In the genomic region with DNA sequence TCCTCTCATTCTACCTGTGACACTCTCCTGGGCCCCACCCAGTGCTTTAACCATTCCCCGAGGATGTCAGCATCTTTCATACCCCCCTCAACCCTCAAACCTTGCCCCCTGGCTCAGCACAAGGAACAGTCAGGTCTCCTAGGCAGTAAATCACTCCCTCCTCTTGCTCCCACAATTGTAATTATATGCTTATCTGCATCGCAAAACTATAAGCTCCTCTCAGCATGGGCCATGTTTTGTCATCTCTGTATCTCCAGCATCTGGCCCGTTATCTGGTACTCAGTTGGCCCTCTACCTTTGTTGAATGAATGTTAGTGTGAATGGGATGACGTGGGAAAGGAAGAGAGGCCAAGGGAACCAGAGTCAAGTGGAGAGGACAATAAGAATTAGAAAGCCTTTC, we compare ENCODE assay signal across 33 cellular contexts. TPM values are rescaled to one million over a fixed set of nuclear protein-coding genes. Genes with fewer than 3 reads are reported as not detected.
DNase-seq lines count a peak whose midpoint lies in the region; ATAC-seq, FAIRE-seq and TF ChIP-seq lines count a peak whose summit lies in the region.
"Had no signal": no experiment of that assay in that cellular context is flagged by ENCODE, and none has a peak within 500 bp of the region (broad histone marks: within the 10 kb centered on the region; RNA-seq: fewer than 3 reads in every experiment).

No MANE protein-coding gene starts in this region.

- no peak for ATAC-seq in K562
- ATAC-seq: activated naive CD8-positive, alpha-beta T cell treated with anti-CD3 and anti-CD28 coated beads, Interleukin-2, amount 50 U/mL, for 24 hours; activated T-cell treated with anti-CD3 and anti-CD28 coated beads, Interleukin-2, amount 50 U/mL, for 4 hours; Right ventricle myocardium inferior had no signal

- in situ Hi-C loops in K562 (cut with MboI): no loop called here

- no peaks in the 10 kb centered on the region for H3K27me3 ChIP-seq in K562 (ENCODE audit: control insufficient read depth in 2 of 2, insufficient read depth in 2 of 2, low read length in 2 of 2)
- H3K27me3 ChIP-seq: sigmoid colon, transverse colon had no signal

- intact Hi-C loops in K562 (cut with micrococcal nuclease): no loop called here

- no peak for TF ChIP-seq EP300 in K562 (IDR thresholded peaks at IDR 0.05; ENCODE audit: low read length)

- H3K27ac ChIP-seq in K562 (ENCODE audit: extremely low read depth, low read depth, low read length): no peak overlapping the region
- H3K27ac ChIP-seq: KMS-11, parathyroid adenoma, sigmoid colon, transverse colon, WERI-Rb-1 had no signal

- no peak for TF ChIP-seq POLR2A in K562 (conservative IDR thresholded peaks at IDR 0.05)

- TF ChIP-seq CTCF in HFFc6 (IDR thresholded peaks at IDR 0.05) (no peak), K562 (IDR thresholded peaks at IDR 0.05 in 2 of 3, conservative IDR thresholded peaks at IDR 0.05 in 1 of 3; ENCODE audit: insufficient read depth in 2 of 3, low read depth in 1 of 3, low read length in 3 of 3) (no peak), progenitor cell of endocrine pancreas (IDR thresholded peaks at IDR 0.05; ENCODE audit: unreplicated experiment) (no peak)

- no peaks in the 10 kb centered on the region for H3K9me3 ChIP-seq in K562 (replicated peaks; ENCODE audit: control insufficient read depth, insufficient read depth, low read depth, low read length)
- H3K9me3 ChIP-seq: HAP-1, sigmoid colon, transverse colon had no signal

- TF ChIP-seq RAD21 in K562 (CRISPR knock-in tag; conservative IDR thresholded peaks at IDR 0.05 in 1 of 2, IDR thresholded peaks at IDR 0.05 in 1 of 2): no peak

- no peak for FAIRE-seq in K562 (lab: Jason Lieb, UNC)
- FAIRE-seq: GM12892, keratinocyte had no signal

- no peaks in the 10 kb centered on the region for H3K27me3 Mint-ChIP-seq in T-helper 1 cell treated with Interleukin-12 subunit alpha and Interleukin-12 subunit beta and Interleukin-4 antibody, amounts not matched to agents 30 μg/mL and 1 μg/mL, for 36 hours (ENCODE audit: low read depth)
- H3K27me3 Mint-ChIP-seq in HFFc6 (ENCODE audit: insufficient read depth) (no peaks in the 10 kb centered on the region; the same call in 1 of the 2 replicates), progenitor cell of endocrine pancreas (no peaks in the 10 kb centered on the region)
- H3K27me3 Mint-ChIP-seq: activated CD4-positive, alpha-beta memory T cell treated with anti-CD3 and anti-CD28 coated beads, Interleukin-2, amount 10 ng/mL, durations not matched to agents 7 days and 5 days; activated naive CD8-positive, alpha-beta T cell treated with anti-CD3 and anti-CD28 coated beads, Interleukin-2, amount 50 U/mL, for 24 hours had no signal

- H3K27ac Mint-ChIP-seq in T-helper 1 cell treated with Interleukin-12 subunit alpha and Interleukin-12 subunit beta and Interleukin-4 antibody, amounts not matched to agents 30 μg/mL and 1 μg/mL, for 36 hours: no peak overlapping the region
- peak overlapping the region; percentile 64 for H3K27ac Mint-ChIP-seq in HFFc6
- H3K27ac Mint-ChIP-seq in progenitor cell of endocrine pancreas: peak overlapping the region; percentile 60
- H3K27ac Mint-ChIP-seq: activated CD4-positive, alpha-beta memory T cell treated with anti-CD3 and anti-CD28 coated beads, Interleukin-2, amount 10 ng/mL, durations not matched to agents 7 days and 5 days; activated naive CD8-positive, alpha-beta T cell treated with anti-CD3 and anti-CD28 coated beads, Interleukin-2, amount 50 U/mL, for 24 hours had no signal

- H3K4me1 Mint-ChIP-seq in T-helper 1 cell treated with Interleukin-12 subunit alpha and Interleukin-12 subunit beta and Interleukin-4 antibody, amounts not matched to agents 30 μg/mL and 1 μg/mL, for 36 hours (ENCODE audit: low read depth): peaks cover 24% of the 10 kb centered on the region
- H3K4me1 Mint-ChIP-seq in HFFc6 (ENCODE audit: low read depth): peaks cover 20% of the 10 kb centered on the region
- peaks cover 24% of the 10 kb centered on the region for H3K4me1 Mint-ChIP-seq in progenitor cell of endocrine pancreas (ENCODE audit: low read depth)

- BruUV-seq in K562 (replicated peaks; lab: Mats Ljungman, UMichigan): no TSS peak

- peaks cover 6% of the 10 kb centered on the region for H3K9me1 ChIP-seq in K562 (ENCODE audit: control insufficient read depth, insufficient read depth, low read length)

- DNase-seq in T-helper 1 cell: no peak
- DNase-seq in HFFc6: no peak
- no peak for DNase-seq in K562 (ENCODE audit: extremely low read depth in 1 of 4, low spot score in 3 of 4)
- no peak for DNase-seq in progenitor cell of endocrine pancreas (ENCODE audit: low spot score, unreplicated experiment)
- no peak for DNase-seq in effector CD4-positive, alpha-beta T cell
- no peak for DNase-seq in LoVo (ENCODE audit: low spot score)
- DNase-seq in NCI-H2029 (lab: John Stamatoyannopoulos, UW): no peak
- DNase-seq: 8988T; activated CD4-positive, alpha-beta memory T cell treated with anti-CD3 and anti-CD28 coated beads, Interleukin-2, amount 10 ng/mL, durations not matched to agents 7 days and 5 days; activated naive CD8-positive, alpha-beta T cell treated with anti-CD3 and anti-CD28 coated beads, Interleukin-2, amount 50 U/mL, for 24 hours; activated T-cell treated with anti-CD3 and anti-CD28 coated beads, Interleukin-2, amount 50 U/mL, for 4 hours; cortex of kidney; DMS 273 treated with DMSO at 0.1 percent for 48 hours; foreskin fibroblast; GF-D8; hypothalamus; NCI-H1092; NCI-H2081; NCI-H510A treated with DMSO at 0.1 percent for 48 hours; sigmoid colon; stimulated activated naive CD4-positive, alpha-beta T cell treated with Interleukin-2 at 50 U/mL for 16 hours; SW 1271; transverse colon; WERI-Rb-1 had no signal

- no peak overlapping the region for H3K4me3 ChIP-seq in K562
- H3K4me3 ChIP-seq: HAP-1, lung, sigmoid colon, transverse colon had no signal

- H3K4me3 Mint-ChIP-seq in T-helper 1 cell treated with Interleukin-12 subunit alpha and Interleukin-12 subunit beta and Interleukin-4 antibody, amounts not matched to agents 30 μg/mL and 1 μg/mL, for 36 hours: peak overlapping the region; percentile 1
- H3K4me3 Mint-ChIP-seq in HFFc6 (peak overlapping the region; percentile 14; the same call in 1 of the 2 replicates), progenitor cell of endocrine pancreas (ENCODE audit: low read depth) (peak overlapping the region; percentile 32)
- H3K4me3 Mint-ChIP-seq: activated CD4-positive, alpha-beta memory T cell treated with anti-CD3 and anti-CD28 coated beads, Interleukin-2, amount 10 ng/mL, durations not matched to agents 7 days and 5 days; activated naive CD8-positive, alpha-beta T cell treated with anti-CD3 and anti-CD28 coated beads, Interleukin-2, amount 50 U/mL, for 24 hours; activated T-cell treated with anti-CD3 and anti-CD28 coated beads, Interleukin-2, amount 50 U/mL, for 4 hours had no signal

- 20% methylated on average over 4 of the region's 4 CpGs for WGBS in K562 (ENCODE audit: insufficient coverage, low coverage, missing lambda C conversion rate)

- peaks cover 4% of the 10 kb centered on the region for H3K36me3 ChIP-seq in K562 (ENCODE audit: control insufficient read depth, insufficient read depth, low read length)

- POLR2A ChIA-PET in K562 (lab: Yijun Ruan, JAX): interaction anchor here (0.6 to 3.4 kb wide), 5 partner anchors 8 to 64 kb away, joined by 3 to 20 read pairs (median 3); a partner anchor contains a TSS

- CTCF ChIA-PET in K562 (lab: Yijun Ruan, JAX; ENCODE audit: low intra/inter-chr PET ratio): no interaction called here

- no peak overlapping the region for H3K9ac ChIP-seq in K562 (ENCODE audit: insufficient read depth in 1 of 2, low read depth in 2 of 2, low read length in 2 of 2)
- H3K9ac ChIP-seq: KMS-11, parathyroid adenoma had no signal

- peaks cover 33 to 38% of the 10 kb centered on the region in 2 experiments for H3K4me1 ChIP-seq in K562 (replicated peaks in 1 of 2; ENCODE audit: control insufficient read depth in 2 of 2, insufficient read depth in 2 of 2, low read length in 2 of 2)

- H4K20me1 ChIP-seq in K562 (replicated peaks; ENCODE audit: control insufficient read depth, insufficient read depth, low read length): peaks cover 3% of the 10 kb centered on the region

- H3K36me3 Mint-ChIP-seq in T-helper 1 cell treated with Interleukin-12 subunit alpha and Interleukin-12 subunit beta and Interleukin-4 antibody, amounts not matched to agents 30 μg/mL and 1 μg/mL, for 36 hours (ENCODE audit: low read depth): peaks cover 10% of the 10 kb centered on the region
- H3K36me3 Mint-ChIP-seq in HFFc6 (ENCODE audit: low read depth): peaks cover 26% of the 10 kb centered on the region
- H3K36me3 Mint-ChIP-seq in progenitor cell of endocrine pancreas (ENCODE audit: insufficient read depth): peaks cover 3% of the 10 kb centered on the region

- H2AFZ ChIP-seq in K562 (ENCODE audit: low read depth, low read length): no peak overlapping the region
- H2AFZ ChIP-seq: parathyroid adenoma had no signal

- H3K4me2 ChIP-seq in K562 (ENCODE audit: insufficient read depth, low read length): no peak overlapping the region
- H3K4me2 ChIP-seq: KMS-11 had no signal

- H3K79me2 ChIP-seq in K562 (ENCODE audit: control insufficient read depth, insufficient read depth, low read length): peaks cover 33% of the 10 kb centered on the region
- H3K79me2 ChIP-seq: parathyroid adenoma had no signal

- no peaks in the 10 kb centered on the region for H3K9me3 Mint-ChIP-seq in T-helper 1 cell treated with Interleukin-12 subunit alpha and Interleukin-12 subunit beta and Interleukin-4 antibody, amounts not matched to agents 30 μg/mL and 1 μg/mL, for 36 hours
- H3K9me3 Mint-ChIP-seq in HFFc6 (no peaks in the 10 kb centered on the region), progenitor cell of endocrine pancreas (ENCODE audit: low read depth) (no peaks in the 10 kb centered on the region)
- H3K9me3 Mint-ChIP-seq: activated CD4-positive, alpha-beta memory T cell treated with anti-CD3 and anti-CD28 coated beads, Interleukin-2, amount 10 ng/mL, durations not matched to agents 7 days and 5 days; activated naive CD8-positive, alpha-beta T cell treated with anti-CD3 and anti-CD28 coated beads, Interleukin-2, amount 50 U/mL, for 24 hours; activated T-cell treated with anti-CD3 and anti-CD28 coated beads, Interleukin-2, amount 50 U/mL, for 4 hours had no signal

RNA-seq across cellular contexts. Expression of a gene that starts 2.8 kb away (rescaled TPM):
- 100 to 1,000 TPM; 137 to 185 (median 160) TPM for total RNA-seq in HFFc6 (2021; fragmentation: NEBNext Ultra II Directional; extraction: Animal tissue kit (Norgen Biotek cat#: 25700))
- 99.9 and 173 TPM in 2 replicates for total RNA-seq in K562 (2011; cell fraction: chromatin; rRNA removed; ENCODE audit: low replicate concordance)
- 189 and 197 TPM in 2 replicates for total RNA-seq in K562 (2011; cell fraction: nucleolus; rRNA removed)
- 151 and 160 TPM in 2 replicates for total RNA-seq in K562 (2011; cell fraction: nucleoplasm; rRNA removed)
- 53.4 and 73.1 TPM in 2 replicates for total RNA-seq in K562 (2014; rRNA removed)
- total RNA-seq in K562 (2014; rRNA removed; fragmentation: Illumina TruSeq; extraction: Trizol): 48.1 and 51.0 TPM in 2 replicates
- 65.3 and 66.6 TPM in 2 replicates for total RNA-seq in K562 (2015; rRNA removed; fragmentation: Illumina TruSeq; extraction: Trizol)
- 66.8 and 73.2 TPM in 2 replicates for total RNA-seq in K562 (2021)
- 157 and 159 TPM in 2 replicates for polyA plus RNA-seq in K562 (2011; rRNA removed)
- polyA plus RNA-seq in K562 (2011; cell fraction: cytosol; rRNA removed): 165 and 200 TPM in 2 replicates
- 181 and 189 TPM in 2 replicates for polyA plus RNA-seq in K562 (2011; cell fraction: nucleus; rRNA removed)
- 78.5 and 117 TPM in 2 replicates for polyA plus RNA-seq in K562 (2012)
- polyA plus RNA-seq in K562 (2014; fragmentation: Illumina TruSeq; extraction: Trizol): 108 and 120 TPM in 2 replicates
- polyA plus RNA-seq in K562 (2014; fragmentation: Nextera tagmentation; extraction: Ambion mirVana): 100 to 1,000 TPM in 1 of 2 experiments, 10 to 100 TPM in 1; 70.3 to 147 TPM
- 74.0 and 82.4 TPM in 2 replicates for polyA plus RNA-seq in K562 (2014; rRNA removed)
- 50.4 and 62.9 TPM in 2 replicates for polyA minus RNA-seq in K562 (2011; rRNA and poly(A)+ RNA removed)
- 24.4 and 41.4 TPM in 2 replicates for polyA minus RNA-seq in K562 (2011; cell fraction: cytosol; rRNA and poly(A)+ RNA removed)
- 19.5 and 32.4 TPM in 2 replicates for polyA minus RNA-seq in K562 (2011; cell fraction: nucleus; rRNA and poly(A)+ RNA removed)
- 46.0 and 50.8 TPM in 2 replicates for total RNA-seq in progenitor cell of endocrine pancreas

RNA-seq across cellular contexts. Expression of a gene that starts 11.8 kb away (rescaled TPM):
- 100 to 1,000 TPM in 5 of 6 experiments, 10 to 100 TPM in 1; 87.0 to 221 (median 183) TPM for total RNA-seq in HFFc6 (2021; fragmentation: NEBNext Ultra II Directional; extraction: Animal tissue kit (Norgen Biotek cat#: 25700))
- 81.3 and 180 TPM in 2 replicates for total RNA-seq in K562 (2011; cell fraction: chromatin; rRNA removed; ENCODE audit: low replicate concordance)
- 147 and 157 TPM in 2 replicates for total RNA-seq in K562 (2011; cell fraction: nucleolus; rRNA removed)
- total RNA-seq in K562 (2011; cell fraction: nucleoplasm; rRNA removed): 103 and 116 TPM in 2 replicates
- 183 and 244 TPM in 2 replicates for total RNA-seq in K562 (2014; rRNA removed)
- total RNA-seq in K562 (2014; rRNA removed; fragmentation: Illumina TruSeq; extraction: Trizol): 94.5 and 106 TPM in 2 replicates
- 121 and 131 TPM in 2 replicates for total RNA-seq in K562 (2015; rRNA removed; fragmentation: Illumina TruSeq; extraction: Trizol)
- 212 and 224 TPM in 2 replicates for total RNA-seq in K562 (2021)
- polyA plus RNA-seq in K562 (2011; rRNA removed): 92.8 and 173 TPM in 2 replicates
- 185 and 280 TPM in 2 replicates for polyA plus RNA-seq in K562 (2011; cell fraction: cytosol; rRNA removed)
- polyA plus RNA-seq in K562 (2011; cell fraction: nucleus; rRNA removed): 254 and 290 TPM in 2 replicates
- 207 and 277 TPM in 2 replicates for polyA plus RNA-seq in K562 (2012)
- polyA plus RNA-seq in K562 (2014; fragmentation: Illumina TruSeq; extraction: Trizol): 178 and 197 TPM in 2 replicates
- polyA plus RNA-seq in K562 (2014; fragmentation: Nextera tagmentation; extraction: Ambion mirVana): 10 to 100 TPM; 45.2 to 70.6 TPM
- polyA plus RNA-seq in K562 (2014; rRNA removed): 141 and 146 TPM in 2 replicates
- polyA minus RNA-seq in K562 (2011; rRNA and poly(A)+ RNA removed): 115 and 154 TPM in 2 replicates
- 157 and 191 TPM in 2 replicates for polyA minus RNA-seq in K562 (2011; cell fraction: cytosol; rRNA and poly(A)+ RNA removed)
- 40.5 and 60.9 TPM in 2 replicates for polyA minus RNA-seq in K562 (2011; cell fraction: nucleus; rRNA and poly(A)+ RNA removed)
- total RNA-seq in progenitor cell of endocrine pancreas: 49.4 and 50.9 TPM in 2 replicates

RNA-seq across cellular contexts. Expression of a gene that starts 19.0 kb away (rescaled TPM):
- 10 to 100 TPM; 56.0 to 64.0 (median 60.8) TPM for total RNA-seq in HFFc6 (2021; fragmentation: NEBNext Ultra II Directional; extraction: Animal tissue kit (Norgen Biotek cat#: 25700))
- total RNA-seq in K562 (2011; cell fraction: chromatin; rRNA removed; ENCODE audit: low replicate concordance): 84.8 and 86.1 TPM in 2 replicates
- total RNA-seq in K562 (2011; cell fraction: nucleolus; rRNA removed): 36.7 and 38.5 TPM in 2 replicates
- 68.3 and 88.3 TPM in 2 replicates for total RNA-seq in K562 (2011; cell fraction: nucleoplasm; rRNA removed)
- total RNA-seq in K562 (2014; rRNA removed): 51.5 and 51.7 TPM in 2 replicates
- 52.7 and 56.4 TPM in 2 replicates for total RNA-seq in K562 (2014; rRNA removed; fragmentation: Illumina TruSeq; extraction: Trizol)
- 51.7 and 52.1 TPM in 2 replicates for total RNA-seq in K562 (2015; rRNA removed; fragmentation: Illumina TruSeq; extraction: Trizol)
- total RNA-seq in K562 (2021): 57.7 and 60.7 TPM in 2 replicates
- 23.0 and 30.9 TPM in 2 replicates for polyA plus RNA-seq in K562 (2011; rRNA removed)
- 19.9 and 32.8 TPM in 2 replicates for polyA plus RNA-seq in K562 (2011; cell fraction: cytosol; rRNA removed)
- polyA plus RNA-seq in K562 (2011; cell fraction: nucleus; rRNA removed): 44.6 and 77.2 TPM in 2 replicates
- 57.3 and 73.4 TPM in 2 replicates for polyA plus RNA-seq in K562 (2012)
- polyA plus RNA-seq in K562 (2014; fragmentation: Illumina TruSeq; extraction: Trizol): 55.3 and 60.3 TPM in 2 replicates
- polyA plus RNA-seq in K562 (2014; fragmentation: Nextera tagmentation; extraction: Ambion mirVana): 100 to 1,000 TPM; 104 to 120 TPM
- 32.3 and 37.6 TPM in 2 replicates for polyA plus RNA-seq in K562 (2014; rRNA removed)
- 25.5 and 32.5 TPM in 2 replicates for polyA minus RNA-seq in K562 (2011; rRNA and poly(A)+ RNA removed)
- 13.7 and 19.7 TPM in 2 replicates for polyA minus RNA-seq in K562 (2011; cell fraction: cytosol; rRNA and poly(A)+ RNA removed)
- 20.7 and 50.4 TPM in 2 replicates for polyA minus RNA-seq in K562 (2011; cell fraction: nucleus; rRNA and poly(A)+ RNA removed)
- total RNA-seq in progenitor cell of endocrine pancreas: 30.2 and 30.4 TPM in 2 replicates

RNA-seq across cellular contexts. Expression of a gene that starts 19.1 kb away (rescaled TPM):
- 10 to 100 TPM; 17.2 to 21.8 (median 21.3) TPM for total RNA-seq in HFFc6 (2021; fragmentation: NEBNext Ultra II Directional; extraction: Animal tissue kit (Norgen Biotek cat#: 25700))
- 328 and 537 TPM in 2 replicates for total RNA-seq in K562 (2011; cell fraction: chromatin; rRNA removed; ENCODE audit: low replicate concordance)
- total RNA-seq in K562 (2011; cell fraction: nucleolus; rRNA removed): 162 and 172 TPM in 2 replicates
- 193 and 226 TPM in 2 replicates for total RNA-seq in K562 (2011; cell fraction: nucleoplasm; rRNA removed)
- total RNA-seq in K562 (2014; rRNA removed) (9.2 and 11.5 TPM in 2 replicates), K562 (2014; rRNA removed; fragmentation: Illumina TruSeq; extraction: Trizol) (12.8 and 14.5 TPM in 2 replicates), K562 (2015; rRNA removed; fragmentation: Illumina TruSeq; extraction: Trizol) (14.4 and 15.8 TPM in 2 replicates), K562 (2021) (27.0 and 31.0 TPM in 2 replicates), progenitor cell of endocrine pancreas (75.4 and 75.7 TPM in 2 replicates)
- polyA plus RNA-seq in K562 (2011; rRNA removed) (9.1 and 14.4 TPM in 2 replicates), K562 (2014; fragmentation: Illumina TruSeq; extraction: Trizol) (14.7 and 15.1 TPM in 2 replicates), K562 (2014; fragmentation: Nextera tagmentation; extraction: Ambion mirVana) (1 to 10 TPM in 1 of 2 experiments, under 1 TPM in 1; 0.88 to 1.3 TPM), K562 (2014; rRNA removed) (16.7 and 18.4 TPM in 2 replicates)
- 5.5 and 7.0 TPM in 2 replicates for polyA plus RNA-seq in K562 (2011; cell fraction: cytosol; rRNA removed)
- polyA plus RNA-seq in K562 (2011; cell fraction: nucleus; rRNA removed): 89.3 and 112 TPM in 2 replicates
- 12.1 and 24.7 TPM in 2 replicates for polyA plus RNA-seq in K562 (2012)
- polyA minus RNA-seq in K562 (2011; rRNA and poly(A)+ RNA removed): 54.3 and 67.1 TPM in 2 replicates
- polyA minus RNA-seq in K562 (2011; cell fraction: cytosol; rRNA and poly(A)+ RNA removed): 8.7 and 15.7 TPM in 2 replicates
- 52.0 and 88.4 TPM in 2 replicates for polyA minus RNA-seq in K562 (2011; cell fraction: nucleus; rRNA and poly(A)+ RNA removed)

RNA-seq across cellular contexts. Expression of a gene that starts 32.9 kb away (rescaled TPM):
- not detected for total RNA-seq in HFFc6 (2021; fragmentation: NEBNext Ultra II Directional; extraction: Animal tissue kit (Norgen Biotek cat#: 25700))
- total RNA-seq in K562 (2011; cell fraction: chromatin; rRNA removed; ENCODE audit: low replicate concordance): not detected in 2 replicates
- total RNA-seq in K562 (2011; cell fraction: nucleolus; rRNA removed): not detected in 2 replicates
- not detected in 2 replicates for total RNA-seq in K562 (2011; cell fraction: nucleoplasm; rRNA removed)
- not detected in 2 replicates for total RNA-seq in K562 (2014; rRNA removed)
- not detected in 2 replicates for total RNA-seq in K562 (2014; rRNA removed; fragmentation: Illumina TruSeq; extraction: Trizol)
- total RNA-seq in K562 (2015; rRNA removed; fragmentation: Illumina TruSeq; extraction: Trizol): not detected in 2 replicates
- not detected in 2 replicates for total RNA-seq in K562 (2021)
- polyA plus RNA-seq in K562 (2011; rRNA removed): not detected in 2 replicates
- not detected in 2 replicates for polyA plus RNA-seq in K562 (2011; cell fraction: cytosol; rRNA removed)
- polyA plus RNA-seq in K562 (2011; cell fraction: nucleus; rRNA removed): not detected in 2 replicates
- polyA plus RNA-seq in K562 (2012): not detected in 2 replicates
- not detected in 2 replicates for polyA plus RNA-seq in K562 (2014; fragmentation: Illumina TruSeq; extraction: Trizol)
- not detected for polyA plus RNA-seq in K562 (2014; fragmentation: Nextera tagmentation; extraction: Ambion mirVana)
- polyA plus RNA-seq in K562 (2014; rRNA removed): not detected in 2 replicates
- not detected in 2 replicates for polyA minus RNA-seq in K562 (2011; rRNA and poly(A)+ RNA removed)
- not detected in 2 replicates for polyA minus RNA-seq in K562 (2011; cell fraction: cytosol; rRNA and poly(A)+ RNA removed)
- not detected in 2 replicates for polyA minus RNA-seq in K562 (2011; cell fraction: nucleus; rRNA and poly(A)+ RNA removed)
- total RNA-seq in progenitor cell of endocrine pancreas: 0.31 TPM in 1 of 2 replicates, not detected in the other
- total RNA-seq: activated CD4-positive, alpha-beta memory T cell treated with anti-CD3 and anti-CD28 coated beads, Interleukin-2, amount 10 ng/mL, durations not matched to agents 7 days and 5 days; activated T-cell treated with anti-CD3 and anti-CD28 coated beads, Interleukin-2, amount 50 U/mL, for 4 hours; sigmoid colon had no signal
- polyA plus RNA-seq: BJ, keratinocyte, sigmoid colon had no signal
